Comparison of ENCODE assay signal across 25 cellular contexts in the genomic region with DNA sequence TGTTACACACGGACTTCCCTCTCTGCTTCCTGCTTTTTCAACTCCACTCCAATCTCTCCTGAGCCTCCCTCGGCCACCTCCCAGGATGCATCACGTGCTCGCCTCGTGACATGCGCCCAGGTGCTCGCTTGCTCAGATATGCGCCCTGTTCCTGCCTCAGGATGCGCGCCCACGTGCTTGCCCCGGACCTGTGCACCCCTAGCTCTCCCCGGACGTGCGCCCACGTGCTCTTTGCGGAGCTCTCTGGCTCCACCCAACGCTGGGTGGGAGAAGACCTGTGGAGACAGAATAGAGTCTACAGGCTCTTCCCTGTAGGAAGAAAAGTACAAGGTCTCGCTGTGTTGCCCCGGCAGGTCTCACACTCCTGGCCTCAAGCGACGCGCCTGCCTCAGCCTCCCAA. TPM values are rescaled to one million over a fixed set of nuclear protein-coding genes. Genes with fewer than 3 reads are reported as not detected.
DNase-seq lines count a peak whose midpoint lies in the region; ATAC-seq and TF ChIP-seq lines count a peak whose summit lies in the region.
"Had no signal": no experiment of that assay in that cellular context is flagged by ENCODE, and none has a peak within 500 bp of the region (broad histone marks: within the 10 kb centered on the region; RNA-seq: fewer than 3 reads in every experiment).

No MANE protein-coding gene starts in this region.

- no peak for DNase-seq in activated naive CD4-positive, alpha-beta T cell treated with anti-CD3 and anti-CD28 coated beads for 36 hours
- peak; percentile 43 for DNase-seq in NCI-H2107 (lab: John Stamatoyannopoulos, UW)
- DNase-seq in upper lobe of right lung: no peak
- no peak for DNase-seq in GOT3 (lab: John Stamatoyannopoulos, UW)
- no peak for DNase-seq in occipital lobe (lab: John Stamatoyannopoulos, UW)
- no peak for DNase-seq in left lobe of liver (ENCODE audit: low spot score)
- DNase-seq: activated naive CD4-positive, alpha-beta T cell; activated T-cell treated with anti-CD3 and anti-CD28 coated beads, Interleukin-2, amount 50 U/mL, for 24 hours; amniotic stem cell; colonic mucosa; DMS79; effector memory CD8-positive, alpha-beta T cell; KG1; mesendoderm; NCI-H1694; stimulated activated CD4-positive, alpha-beta T cell treated with anti-CD3 and anti-CD28 coated beads, Interleukin-2, amount 100 ng/mL, for 24 hours; stimulated activated naive B cell treated with anti-CD40 and anti-IgM and Interleukin-4, amounts not matched to agents 10 μg/mL and 1 μg/mL and 100 μg/mL, for 72 hours; T1000 had no signal

- ATAC-seq in esophagus mucosa: peak; percentile 56
- peak; percentile 36 for ATAC-seq in upper lobe of right lung
- no peak for ATAC-seq in left lobe of liver
- ATAC-seq: activated CD4-positive, CD25-positive, alpha-beta regulatory T cell treated with anti-CD3 and anti-CD28 coated beads, Interleukin-2, amount 50 U/mL, for 24 hours; effector memory CD8-positive, alpha-beta T cell; stimulated activated naive B cell treated with anti-CD40 and anti-IgM and Interleukin-4, amounts not matched to agents 10 μg/mL and 1 μg/mL and 100 μg/mL, for 72 hours had no signal

- H3K36me3 Mint-ChIP-seq in activated naive CD4-positive, alpha-beta T cell treated with anti-CD3 and anti-CD28 coated beads, Interleukin-2, amount 50 U/mL, for 24 hours: no peaks in the 10 kb centered on the region
- H3K36me3 Mint-ChIP-seq in activated naive CD4-positive, alpha-beta T cell treated with anti-CD3 and anti-CD28 coated beads for 36 hours (ENCODE audit: low read depth): no peaks in the 10 kb centered on the region
- H3K36me3 Mint-ChIP-seq: stimulated activated naive B cell treated with anti-CD40 and anti-IgM and Interleukin-4, amounts not matched to agents 10 μg/mL and 1 μg/mL and 100 μg/mL, for 72 hours had no signal

- H3K27me3 Mint-ChIP-seq in activated naive CD4-positive, alpha-beta T cell treated with anti-CD3 and anti-CD28 coated beads, Interleukin-2, amount 50 U/mL, for 24 hours: no peaks in the 10 kb centered on the region
- peaks cover 10% of the 10 kb centered on the region for H3K27me3 Mint-ChIP-seq in activated naive CD4-positive, alpha-beta T cell treated with anti-CD3 and anti-CD28 coated beads for 36 hours (ENCODE audit: low read depth)
- H3K27me3 Mint-ChIP-seq: stimulated activated naive B cell treated with anti-CD40 and anti-IgM and Interleukin-4, amounts not matched to agents 10 μg/mL and 1 μg/mL and 100 μg/mL, for 72 hours had no signal

- no peaks in the 10 kb centered on the region for H3K9me3 ChIP-seq in upper lobe of right lung
- H3K9me3 ChIP-seq: colonic mucosa, HAP-1, thoracic aorta had no signal

- H3K4me1 ChIP-seq in upper lobe of right lung: peaks cover 15% of the 10 kb centered on the region
- H3K4me1 ChIP-seq: colonic mucosa had no signal

- TF ChIP-seq CTCF in upper lobe of right lung (IDR thresholded peaks at IDR 0.05): no peak

- H3K27ac ChIP-seq in upper lobe of right lung: no peak overlapping the region
- H3K27ac ChIP-seq: colonic mucosa, parathyroid adenoma, thoracic aorta had no signal

- H3K36me3 ChIP-seq in upper lobe of right lung: no peaks in the 10 kb centered on the region
- H3K36me3 ChIP-seq: colonic mucosa, HAP-1, thoracic aorta had no signal

- no peak overlapping the region for H3K4me3 ChIP-seq in upper lobe of right lung
- H3K4me3 ChIP-seq: colonic mucosa, HAP-1, thoracic aorta had no signal

- H3K4me3 Mint-ChIP-seq in activated naive CD4-positive, alpha-beta T cell treated with anti-CD3 and anti-CD28 coated beads, Interleukin-2, amount 50 U/mL, for 24 hours: no peak overlapping the region
- no peak overlapping the region for H3K4me3 Mint-ChIP-seq in activated naive CD4-positive, alpha-beta T cell treated with anti-CD3 and anti-CD28 coated beads for 36 hours
- H3K4me3 Mint-ChIP-seq: activated T-cell treated with anti-CD3 and anti-CD28 coated beads, Interleukin-2, amount 50 U/mL, for 24 hours; effector memory CD8-positive, alpha-beta T cell; stimulated activated naive B cell treated with anti-CD40 and anti-IgM and Interleukin-4, amounts not matched to agents 10 μg/mL and 1 μg/mL and 100 μg/mL, for 72 hours had no signal

- CTCF ChIA-PET in activated naive CD4-positive, alpha-beta T cell treated with anti-CD3 and anti-CD28 coated beads for 36 hours (lab: Charles Lee): no interaction called here

- no peaks in the 10 kb centered on the region for H3K9me3 Mint-ChIP-seq in activated naive CD4-positive, alpha-beta T cell treated with anti-CD3 and anti-CD28 coated beads, Interleukin-2, amount 50 U/mL, for 24 hours
- H3K9me3 Mint-ChIP-seq in activated naive CD4-positive, alpha-beta T cell treated with anti-CD3 and anti-CD28 coated beads for 36 hours: no peaks in the 10 kb centered on the region
- H3K9me3 Mint-ChIP-seq: activated T-cell treated with anti-CD3 and anti-CD28 coated beads, Interleukin-2, amount 50 U/mL, for 24 hours; effector memory CD8-positive, alpha-beta T cell; stimulated activated naive B cell treated with anti-CD40 and anti-IgM and Interleukin-4, amounts not matched to agents 10 μg/mL and 1 μg/mL and 100 μg/mL, for 72 hours had no signal

- intact Hi-C loops in activated naive CD4-positive, alpha-beta T cell treated with anti-CD3 and anti-CD28 coated beads for 36 hours (cut with micrococcal nuclease): no loop called here
- intact Hi-C loops in upper lobe of right lung (cut with DNase I): no loop called here

- no peaks in the 10 kb centered on the region for H3K4me1 Mint-ChIP-seq in activated naive CD4-positive, alpha-beta T cell treated with anti-CD3 and anti-CD28 coated beads, Interleukin-2, amount 50 U/mL, for 24 hours
- no peaks in the 10 kb centered on the region for H3K4me1 Mint-ChIP-seq in activated naive CD4-positive, alpha-beta T cell treated with anti-CD3 and anti-CD28 coated beads for 36 hours (ENCODE audit: low read depth)
- H3K4me1 Mint-ChIP-seq: stimulated activated naive B cell treated with anti-CD40 and anti-IgM and Interleukin-4, amounts not matched to agents 10 μg/mL and 1 μg/mL and 100 μg/mL, for 72 hours had no signal

- H3K27me3 ChIP-seq in upper lobe of right lung: no peaks in the 10 kb centered on the region
- H3K27me3 ChIP-seq: colonic mucosa had no signal

- peak overlapping the region; percentile 53 for H3K27ac Mint-ChIP-seq in activated naive CD4-positive, alpha-beta T cell treated with anti-CD3 and anti-CD28 coated beads, Interleukin-2, amount 50 U/mL, for 24 hours
- no peak overlapping the region for H3K27ac Mint-ChIP-seq in activated naive CD4-positive, alpha-beta T cell treated with anti-CD3 and anti-CD28 coated beads for 36 hours
- H3K27ac Mint-ChIP-seq: activated T-cell treated with anti-CD3 and anti-CD28 coated beads, Interleukin-2, amount 50 U/mL, for 24 hours; effector memory CD8-positive, alpha-beta T cell; stimulated activated naive B cell treated with anti-CD40 and anti-IgM and Interleukin-4, amounts not matched to agents 10 μg/mL and 1 μg/mL and 100 μg/mL, for 72 hours had no signal

RNA-seq across cellular contexts. Expression of a gene that starts 23.1 kb away (rescaled TPM):
- total RNA-seq in activated naive CD4-positive, alpha-beta T cell treated with anti-CD3 and anti-CD28 coated beads for 36 hours: 1 to 10 TPM; 3.6 to 4.0 TPM
- 64.5 TPM for total RNA-seq in esophagus mucosa
- 38.5 TPM for total RNA-seq in upper lobe of right lung
- total RNA-seq in occipital lobe: 20.6 TPM
- 19.1 TPM for total RNA-seq in left lobe of liver
- total RNA-seq: OCI-LY7 had no signal
